Comparison of ENCODE assay signal across 25 cellular contexts in the genomic region with DNA sequence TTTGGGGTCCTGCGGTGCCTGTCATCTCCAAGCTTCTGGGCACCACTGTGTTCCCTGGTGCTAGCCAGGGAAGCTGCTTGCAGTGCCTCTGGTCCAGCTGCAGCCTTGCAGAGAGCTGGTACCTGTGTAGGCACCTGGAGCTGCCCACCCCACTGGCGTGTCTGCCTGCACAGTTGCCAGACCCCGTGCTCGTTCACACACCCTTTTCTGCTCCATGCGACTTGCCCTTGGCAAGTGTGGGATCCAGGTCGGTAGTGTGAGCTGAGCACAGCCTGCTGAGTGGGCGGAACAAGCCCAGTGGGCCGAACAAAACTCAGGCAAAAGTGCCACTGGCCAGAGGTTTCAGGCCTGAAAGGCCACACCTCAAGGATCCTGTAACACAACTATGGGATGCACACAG.
DNase-seq lines count a peak whose midpoint lies in the region; ATAC-seq lines count a peak whose summit lies in the region.
"Had no signal": no experiment of that assay in that cellular context is flagged by ENCODE, and none has a peak within 500 bp of the region (broad histone marks: within the 10 kb centered on the region; RNA-seq: fewer than 3 reads in every experiment).

No MANE protein-coding gene starts in this region.

- no peak overlapping the region for H2BK120ac ChIP-seq in trophoblast cell (ENCODE audit: insufficient read depth, low read length, poor library complexity)

- H3K27me3 ChIP-seq in trophoblast cell (ENCODE audit: insufficient read depth, low read length): no peaks in the 10 kb centered on the region
- H3K27me3 ChIP-seq: BE2C, MG63 had no signal

- peak overlapping the region; percentile 27 for H2BK12ac ChIP-seq in trophoblast cell (ENCODE audit: low read length)

- H3K36me3 Mint-ChIP-seq in activated CD4-positive, alpha-beta T cell treated with anti-CD3 and anti-CD28 coated beads for 36 hours (ENCODE audit: low read depth): peaks cover 40% of the 10 kb centered on the region
- H3K36me3 Mint-ChIP-seq in activated CD4-positive, alpha-beta T cell treated with anti-CD3 and anti-CD28 coated beads, Interleukin-2, amount 10 ng/mL, durations not matched to agents 7 days and 5 days (ENCODE audit: low read depth): peaks cover 33% of the 10 kb centered on the region
- peaks cover 47% of the 10 kb centered on the region for H3K36me3 Mint-ChIP-seq in stimulated activated naive CD8-positive, alpha-beta T cell treated with anti-CD3 and anti-CD28 coated beads, Interleukin-15, Interleukin-2, amounts not matched to agents 100 ng/mL and 50 ng/mL, for 24 hours (ENCODE audit: low read depth)

- H3K79me2 ChIP-seq in trophoblast cell (ENCODE audit: control insufficient read depth, insufficient read depth, low read length, poor library complexity): no peaks in the 10 kb centered on the region

- H3K4ac ChIP-seq in trophoblast cell (ENCODE audit: low read depth, low read length): peak overlapping the region; percentile 0

- peaks cover 79% of the 10 kb centered on the region for H3K4me1 Mint-ChIP-seq in activated CD4-positive, alpha-beta T cell treated with anti-CD3 and anti-CD28 coated beads for 36 hours
- peaks cover 31% of the 10 kb centered on the region for H3K4me1 Mint-ChIP-seq in activated CD4-positive, alpha-beta T cell treated with anti-CD3 and anti-CD28 coated beads, Interleukin-2, amount 10 ng/mL, durations not matched to agents 7 days and 5 days
- H3K4me1 Mint-ChIP-seq in stimulated activated naive CD8-positive, alpha-beta T cell treated with anti-CD3 and anti-CD28 coated beads, Interleukin-15, Interleukin-2, amounts not matched to agents 100 ng/mL and 50 ng/mL, for 24 hours (ENCODE audit: low read depth): peaks cover 84% of the 10 kb centered on the region
- H3K4me1 Mint-ChIP-seq in stimulated activated naive CD8-positive, alpha-beta T cell treated with anti-CD3 and anti-CD28 coated beads, Interleukin-15, amount 100 ng/mL, for 72 hours: peaks cover 58% of the 10 kb centered on the region

- H3K9me3 Mint-ChIP-seq in activated CD4-positive, alpha-beta T cell treated with anti-CD3 and anti-CD28 coated beads for 36 hours (ENCODE audit: low read depth): no peaks in the 10 kb centered on the region
- H3K9me3 Mint-ChIP-seq in activated CD4-positive, alpha-beta T cell treated with anti-CD3 and anti-CD28 coated beads, Interleukin-2, amount 10 ng/mL, durations not matched to agents 7 days and 5 days: no peaks in the 10 kb centered on the region
- H3K9me3 Mint-ChIP-seq in stimulated activated naive CD8-positive, alpha-beta T cell treated with anti-CD3 and anti-CD28 coated beads, Interleukin-15, Interleukin-2, amounts not matched to agents 100 ng/mL and 50 ng/mL, for 24 hours: no peaks in the 10 kb centered on the region
- no peaks in the 10 kb centered on the region for H3K9me3 Mint-ChIP-seq in stimulated activated naive CD8-positive, alpha-beta T cell treated with anti-CD3 and anti-CD28 coated beads, Interleukin-15, amount 100 ng/mL, for 72 hours
- H3K9me3 Mint-ChIP-seq: CD8-positive, alpha-beta memory T cell had no signal

- peak overlapping the region; percentile 38 for H4K91ac ChIP-seq in trophoblast cell (ENCODE audit: low read depth, low read length)

- WGBS in trophoblast cell (ENCODE audit: extremely low coverage, insufficient coverage, insufficient read length): no CpG with 5 or more reads among the region's 8 CpGs

- H3K9me3 ChIP-seq in trophoblast cell (ENCODE audit: insufficient read depth, low read depth, low read length): no peaks in the 10 kb centered on the region
- H3K9me3 ChIP-seq: BE2C, MG63 had no signal

- H3K27me3 Mint-ChIP-seq in activated CD4-positive, alpha-beta T cell treated with anti-CD3 and anti-CD28 coated beads for 36 hours: no peaks in the 10 kb centered on the region
- no peaks in the 10 kb centered on the region for H3K27me3 Mint-ChIP-seq in activated CD4-positive, alpha-beta T cell treated with anti-CD3 and anti-CD28 coated beads, Interleukin-2, amount 10 ng/mL, durations not matched to agents 7 days and 5 days
- no peaks in the 10 kb centered on the region for H3K27me3 Mint-ChIP-seq in stimulated activated naive CD8-positive, alpha-beta T cell treated with anti-CD3 and anti-CD28 coated beads, Interleukin-15, Interleukin-2, amounts not matched to agents 100 ng/mL and 50 ng/mL, for 24 hours
- no peaks in the 10 kb centered on the region for H3K27me3 Mint-ChIP-seq in stimulated activated naive CD8-positive, alpha-beta T cell treated with anti-CD3 and anti-CD28 coated beads, Interleukin-15, amount 100 ng/mL, for 72 hours
- H3K27me3 Mint-ChIP-seq: CD8-positive, alpha-beta memory T cell had no signal

- no peak overlapping the region for H3K4me3 ChIP-seq in trophoblast cell (ENCODE audit: low read depth, low read length)
- H3K4me3 ChIP-seq: MG63, PC-9 had no signal

- H3K27ac Mint-ChIP-seq in activated CD4-positive, alpha-beta T cell treated with anti-CD3 and anti-CD28 coated beads for 36 hours: peak overlapping the region; percentile 68
- H3K27ac Mint-ChIP-seq in activated CD4-positive, alpha-beta T cell treated with anti-CD3 and anti-CD28 coated beads, Interleukin-2, amount 10 ng/mL, durations not matched to agents 7 days and 5 days: no peak overlapping the region
- peak overlapping the region; percentile 83 for H3K27ac Mint-ChIP-seq in stimulated activated naive CD8-positive, alpha-beta T cell treated with anti-CD3 and anti-CD28 coated beads, Interleukin-15, Interleukin-2, amounts not matched to agents 100 ng/mL and 50 ng/mL, for 24 hours
- no peak overlapping the region for H3K27ac Mint-ChIP-seq in stimulated activated naive CD8-positive, alpha-beta T cell treated with anti-CD3 and anti-CD28 coated beads, Interleukin-15, amount 100 ng/mL, for 72 hours
- H3K27ac Mint-ChIP-seq: CD14-positive monocyte had no signal

- peaks cover 3 to 11% of the 10 kb centered on the region in 2 experiments for H3K4me1 ChIP-seq in trophoblast cell (ENCODE audit: control insufficient read depth in 1 of 2, insufficient read depth in 2 of 2, low read length in 2 of 2)

- H3K36me3 ChIP-seq in trophoblast cell (ENCODE audit: control insufficient read depth in 1 of 2, insufficient read depth in 2 of 2, low read length in 2 of 2): peaks cover 6 to 14% of the 10 kb centered on the region in 2 experiments
- H3K36me3 ChIP-seq: BE2C, MG63 had no signal

- no peak overlapping the region for H2AFZ ChIP-seq in trophoblast cell (ENCODE audit: insufficient read depth, low read length, poor library complexity)
- H2AFZ ChIP-seq: PC-9 had no signal

- no peak overlapping the region for H3K23ac ChIP-seq in trophoblast cell (ENCODE audit: low read length)

- no peak for DNase-seq in activated CD4-positive, alpha-beta T cell treated with anti-CD3 and anti-CD28 coated beads for 36 hours
- no peak for DNase-seq in activated CD4-positive, alpha-beta T cell treated with anti-CD3 and anti-CD28 coated beads, Interleukin-2, amount 10 ng/mL, durations not matched to agents 7 days and 5 days
- no peak for DNase-seq in stimulated activated naive CD8-positive, alpha-beta T cell treated with anti-CD3 and anti-CD28 coated beads, Interleukin-15, amount 100 ng/mL, for 72 hours
- no peak for DNase-seq in trophoblast cell
- no peak for DNase-seq in LoVo (ENCODE audit: low spot score)
- DNase-seq: BE2C; Calu3; CD8-positive, alpha-beta memory T cell; DMS79 treated with DMSO at 0.1 percent for 48 hours; GF-D8; GOT3; KBM-7; MG63; NCI-H1417; NCI-H1694; NCI-H2029 treated with DMSO at 0.1 percent for 48 hours; NCI-H2227 treated with DMSO at 0.1 percent for 48 hours; PC-9; SHP77 treated with DMSO at 0.1 percent for 48 hours had no signal

- peaks cover 5% of the 10 kb centered on the region for H3K79me1 ChIP-seq in trophoblast cell (ENCODE audit: low read length)

- intact Hi-C loops in activated CD4-positive, alpha-beta T cell treated with anti-CD3 and anti-CD28 coated beads for 36 hours (cut with DNase I, micrococcal nuclease): loop anchor here in 1 of 2 experiments (10.0 kb wide), 1 partner anchor 386 kb away; no protein-coding TSS in a partner anchor

- H3K27ac ChIP-seq in trophoblast cell (ENCODE audit: low read depth, low read length): no peak overlapping the region
- H3K27ac ChIP-seq: 22Rv1, PC-9, RWPE1 had no signal

- H3K4me2 ChIP-seq in trophoblast cell (ENCODE audit: low read length): no peak overlapping the region
- H3K4me2 ChIP-seq: PC-9 had no signal

- peak overlapping the region; percentile 81 for H2AK5ac ChIP-seq in trophoblast cell (ENCODE audit: low read length)

- POLR2A ChIA-PET in activated CD4-positive, alpha-beta T cell treated with anti-CD3 and anti-CD28 coated beads for 36 hours (lab: Charles Lee): interaction anchor here (0.9 kb wide), 1 partner anchor 8 kb away, joined by 5 read pairs; no protein-coding TSS in a partner anchor
- POLR2A ChIA-PET in activated CD4-positive, alpha-beta T cell treated with anti-CD3 and anti-CD28 coated beads, Interleukin-2, amount 10 ng/mL, durations not matched to agents 7 days and 5 days (lab: Charles Lee): no interaction called here

- no peak overlapping the region for H4K12ac ChIP-seq in trophoblast cell (ENCODE audit: low read depth, low read length)

- no peak overlapping the region for H4K8ac ChIP-seq in trophoblast cell (ENCODE audit: low read depth, low read length)

- H3K4me3 Mint-ChIP-seq in activated CD4-positive, alpha-beta T cell treated with anti-CD3 and anti-CD28 coated beads for 36 hours: no peak overlapping the region
- no peak overlapping the region for H3K4me3 Mint-ChIP-seq in activated CD4-positive, alpha-beta T cell treated with anti-CD3 and anti-CD28 coated beads, Interleukin-2, amount 10 ng/mL, durations not matched to agents 7 days and 5 days
- no peak overlapping the region for H3K4me3 Mint-ChIP-seq in stimulated activated naive CD8-positive, alpha-beta T cell treated with anti-CD3 and anti-CD28 coated beads, Interleukin-15, Interleukin-2, amounts not matched to agents 100 ng/mL and 50 ng/mL, for 24 hours
- no peak overlapping the region for H3K4me3 Mint-ChIP-seq in stimulated activated naive CD8-positive, alpha-beta T cell treated with anti-CD3 and anti-CD28 coated beads, Interleukin-15, amount 100 ng/mL, for 72 hours
- H3K4me3 Mint-ChIP-seq: CD14-positive monocyte; CD8-positive, alpha-beta memory T cell had no signal

- CTCF ChIA-PET in activated CD4-positive, alpha-beta T cell treated with anti-CD3 and anti-CD28 coated beads for 36 hours (lab: Charles Lee): interaction anchor here (0.8 to 1.8 kb wide), 4 partner anchors 15 to 323 kb away, joined by 3 to 5 read pairs (median 4); a partner anchor contains a TSS
- CTCF ChIA-PET in activated CD4-positive, alpha-beta T cell treated with anti-CD3 and anti-CD28 coated beads, Interleukin-2, amount 10 ng/mL, durations not matched to agents 7 days and 5 days (lab: Charles Lee): interaction anchor here (0.9 to 2.6 kb wide), 4 partner anchors 10 to 31 kb away, joined by 3 to 8 read pairs (median 4); no protein-coding TSS in a partner anchor

- no peak overlapping the region for H2BK5ac ChIP-seq in trophoblast cell (ENCODE audit: low read depth, low read length, poor library complexity)

- peak overlapping the region; percentile 76 for H3K18ac ChIP-seq in trophoblast cell (ENCODE audit: low read length)

- no peak overlapping the region for H3K14ac ChIP-seq in trophoblast cell (ENCODE audit: low read length)

- H3K9ac ChIP-seq in trophoblast cell (ENCODE audit: low read length): no peak overlapping the region

- no peak for ATAC-seq in activated CD4-positive, alpha-beta T cell treated with anti-CD3 and anti-CD28 coated beads for 36 hours
- ATAC-seq in stimulated activated naive CD8-positive, alpha-beta T cell treated with anti-CD3 and anti-CD28 coated beads, Interleukin-15, amount 100 ng/mL, for 72 hours: no peak
- no peak for ATAC-seq in HG02763 (IDR thresholded peaks at IDR 0.05; ENCODE audit: unreplicated experiment)
- ATAC-seq: HCT116 had no signal

Comparison
In these comparisons a context has a peak if more than half of its experiments do, and no peak if none do; other contexts are left out.
1. H3K27ac Mint-ChIP-seq: peak in activated CD4-positive, alpha-beta T cell treated with anti-CD3 and anti-CD28 coated beads for 36 hours (single experiment) and stimulated activated naive CD8-positive, alpha-beta T cell treated with anti-CD3 and anti-CD28 coated beads, Interleukin-15, Interleukin-2, amounts not matched to agents 100 ng/mL and 50 ng/mL, for 24 hours (single experiment); none in activated CD4-positive, alpha-beta T cell treated with anti-CD3 and anti-CD28 coated beads, Interleukin-2, amount 10 ng/mL, durations not matched to agents 7 days and 5 days (single experiment) and stimulated activated naive CD8-positive, alpha-beta T cell treated with anti-CD3 and anti-CD28 coated beads, Interleukin-15, amount 100 ng/mL, for 72 hours (0 of 2).